31 cellular contexts compared by ENCODE assay signal in the genomic region with DNA sequence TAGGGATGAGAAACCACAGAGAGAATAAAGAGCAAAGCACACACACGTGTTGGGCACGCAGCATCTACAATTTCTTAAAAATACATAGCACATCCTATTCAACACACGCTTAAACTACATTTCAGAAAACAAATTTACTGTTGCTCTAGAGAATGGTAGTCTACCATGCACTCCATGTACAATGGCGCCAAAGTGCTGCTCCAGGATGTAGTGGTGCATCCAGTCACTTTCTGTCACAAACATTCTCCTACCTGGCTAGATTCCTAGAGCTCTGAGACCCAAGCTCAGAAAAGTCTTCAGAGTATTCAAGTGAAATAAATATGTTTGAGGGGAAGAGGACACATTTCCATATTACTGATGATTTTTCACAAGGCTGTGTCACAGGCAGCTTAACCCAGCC.
DNase-seq lines count a peak whose midpoint lies in the region; ATAC-seq and TF ChIP-seq lines count a peak whose summit lies in the region.
"Had no signal": no experiment of that assay in that cellular context is flagged by ENCODE, and none has a peak within 500 bp of the region (broad histone marks: within the 10 kb centered on the region; RNA-seq: fewer than 3 reads in every experiment).

No MANE protein-coding gene starts in this region.

- H3K4me1 Mint-ChIP-seq in CD4-positive, alpha-beta memory T cell: no peaks in the 10 kb centered on the region
- H3K4me1 Mint-ChIP-seq: CD8-positive, alpha-beta memory T cell had no signal

- no peak for TF ChIP-seq CTCF in thyroid gland (IDR thresholded peaks at IDR 0.05)

- intact Hi-C loops in thyroid gland (cut with DNase I): no loop called here
- intact Hi-C loops in CD4-positive, alpha-beta memory T cell (cut with micrococcal nuclease): no loop called here

- peak overlapping the region; percentile 62 for H2AK5ac ChIP-seq in mesenchymal stem cell (ENCODE audit: low read length, severe bottlenecking)

- H3K4me3 ChIP-seq in BLaER1 (no peak overlapping the region), mesenchymal stem cell (ENCODE audit: insufficient read depth in 1 of 2, low read depth in 1 of 2, low read length in 2 of 2) (no peak overlapping the region), thyroid gland (replicated peaks in 1 of 3) (no peak overlapping the region)
- H3K4me3 ChIP-seq in BLaER1 treated with 17β-estradiol and CSF1 and Interleukin-3, amounts not matched to agents 10 nM and 100 nM: no peak overlapping the region
- no peak overlapping the region for H3K4me3 ChIP-seq in CD4-positive, alpha-beta memory T cell (ENCODE audit: low read length in 2 of 2)
- H3K4me3 ChIP-seq: A549 had no signal

- no peak overlapping the region for H3K27ac Mint-ChIP-seq in CD4-positive, alpha-beta memory T cell
- H3K27ac Mint-ChIP-seq: B cell; CD4-positive, alpha-beta T cell; CD4-positive, CD25-positive, alpha-beta regulatory T cell; CD8-positive, alpha-beta memory T cell; CD8-positive, alpha-beta T cell had no signal

- no peak overlapping the region for H2BK12ac ChIP-seq in mesenchymal stem cell (ENCODE audit: low read length in 2 of 2)

- H2BK5ac ChIP-seq in mesenchymal stem cell (ENCODE audit: low read depth, low read length, poor library complexity, severe bottlenecking): no peak overlapping the region

- H3K9me3 Mint-ChIP-seq in CD4-positive, alpha-beta memory T cell: no peaks in the 10 kb centered on the region
- H3K9me3 Mint-ChIP-seq: CD4-positive, alpha-beta T cell; CD4-positive, CD25-positive, alpha-beta regulatory T cell; CD8-positive, alpha-beta memory T cell; CD8-positive, alpha-beta T cell had no signal

- no peak overlapping the region for H2BK15ac ChIP-seq in mesenchymal stem cell (ENCODE audit: low read depth, poor library complexity, severe bottlenecking)

- H2AFZ ChIP-seq in mesenchymal stem cell (ENCODE audit: low read depth, low read length): no peak overlapping the region

- H2BK120ac ChIP-seq in mesenchymal stem cell (ENCODE audit: low read depth, low read length): no peak overlapping the region

- H4K8ac ChIP-seq in mesenchymal stem cell (ENCODE audit: low read length): no peak overlapping the region

- H4K91ac ChIP-seq in mesenchymal stem cell (ENCODE audit: low read length): no peak overlapping the region

- H3K18ac ChIP-seq in mesenchymal stem cell (ENCODE audit: low read depth in 1 of 2, low read length in 2 of 2): no peak overlapping the region

- CTCF ChIA-PET in CD4-positive, alpha-beta memory T cell (lab: Charles Lee; ENCODE audit: partially characterized antibody): no interaction called here

- TF ChIP-seq POLR2A in thyroid gland (IDR thresholded peaks at IDR 0.05): no peak

- POLR2A ChIA-PET in CD4-positive, alpha-beta memory T cell (lab: Charles Lee; ENCODE audit: partially characterized antibody): no interaction called here

- H3K27me3 Mint-ChIP-seq in CD4-positive, alpha-beta memory T cell: no peaks in the 10 kb centered on the region
- H3K27me3 Mint-ChIP-seq: B cell; CD4-positive, alpha-beta T cell; CD4-positive, CD25-positive, alpha-beta regulatory T cell; CD8-positive, alpha-beta memory T cell had no signal

- no peaks in the 10 kb centered on the region for H4K20me1 ChIP-seq in BLaER1
- no peaks in the 10 kb centered on the region for H4K20me1 ChIP-seq in BLaER1 treated with 17β-estradiol and CSF1 and Interleukin-3, amounts not matched to agents 10 nM and 100 nM

- H3K4me1 ChIP-seq in BLaER1 (peaks cover 20% of the 10 kb centered on the region), mesenchymal stem cell (ENCODE audit: control insufficient read depth, insufficient read depth, low read depth, low read length) (no peaks in the 10 kb centered on the region), thyroid gland (peaks cover 21 to 51% of the 10 kb centered on the region in 2 donors)
- peaks cover 18 to 29% (median 22%) of the 10 kb centered on the region in 10 experiments for H3K4me1 ChIP-seq in BLaER1 treated with 17β-estradiol and CSF1 and Interleukin-3, amounts not matched to agents 10 nM and 100 nM
- no peaks in the 10 kb centered on the region for H3K4me1 ChIP-seq in CD4-positive, alpha-beta memory T cell (ENCODE audit: insufficient read depth, low read length)
- H3K4me1 ChIP-seq: A549, BE2C, Caco-2 had no signal

- no peaks in the 10 kb centered on the region for H3K9me3 ChIP-seq in BLaER1
- no peaks in the 10 kb centered on the region; a peak in 1 of 22 replicates for H3K9me3 ChIP-seq in BLaER1 treated with 17β-estradiol and CSF1 and Interleukin-3, amounts not matched to agents 10 nM and 100 nM (replicated peaks in 1 of 11)
- H3K9me3 ChIP-seq in mesenchymal stem cell (ENCODE audit: control insufficient read depth, low read length): no peaks in the 10 kb centered on the region
- H3K9me3 ChIP-seq in thyroid gland: no peaks in the 10 kb centered on the region
- no peaks in the 10 kb centered on the region for H3K9me3 ChIP-seq in CD4-positive, alpha-beta memory T cell (ENCODE audit: control insufficient read depth in 1 of 2, low read length in 2 of 2)
- H3K9me3 ChIP-seq: A549, BE2C, Caco-2 had no signal

- WGBS in mesenchymal stem cell: 97% methylated on average over 4 of the region's 4 CpGs
- 45 to 48% methylated on average over 4 of the region's 4 CpGs for WGBS in thyroid gland, 2 donors

- no peak overlapping the region for H3K14ac ChIP-seq in mesenchymal stem cell (ENCODE audit: low read length in 2 of 2)

- no peak overlapping the region for H3K23ac ChIP-seq in mesenchymal stem cell (ENCODE audit: low read length in 2 of 2)

- H3K36me3 Mint-ChIP-seq in CD4-positive, alpha-beta memory T cell: peaks cover 5 to 14% of the 10 kb centered on the region in 2 donors
- H3K36me3 Mint-ChIP-seq: CD14-positive monocyte; CD8-positive, alpha-beta T cell had no signal

- H3K9ac ChIP-seq in BLaER1 (no peak overlapping the region), mesenchymal stem cell (ENCODE audit: low read length) (no peak overlapping the region)
- peak overlapping the region in 3 of 11 experiments; percentile 3 to 23 (median 14); a peak in 5 of 22 replicates for H3K9ac ChIP-seq in BLaER1 treated with 17β-estradiol and CSF1 and Interleukin-3, amounts not matched to agents 10 nM and 100 nM

- H3K79me1 ChIP-seq in mesenchymal stem cell (replicated peaks; ENCODE audit: low read length, poor library complexity, severe bottlenecking): no peaks in the 10 kb centered on the region

- peak overlapping the region; percentile 61 for H3K4me2 ChIP-seq in BLaER1
- peak overlapping the region in 10 of 11 experiments; percentile 30 to 62 (median 51); a peak in 18 of 22 replicates for H3K4me2 ChIP-seq in BLaER1 treated with 17β-estradiol and CSF1 and Interleukin-3, amounts not matched to agents 10 nM and 100 nM
- no peak overlapping the region for H3K4me2 ChIP-seq in mesenchymal stem cell (ENCODE audit: low read length, poor library complexity, severe bottlenecking)
- H3K4me2 ChIP-seq: A549 had no signal

- no peaks in the 10 kb centered on the region for H3K27me3 ChIP-seq in BLaER1
- no peaks in the 10 kb centered on the region for H3K27me3 ChIP-seq in BLaER1 treated with 17β-estradiol and CSF1 and Interleukin-3, amounts not matched to agents 10 nM and 100 nM
- H3K27me3 ChIP-seq in mesenchymal stem cell (ENCODE audit: control insufficient read depth in 1 of 2, insufficient read depth in 1 of 2, low read length in 2 of 2): no peaks in the 10 kb centered on the region
- no peaks in the 10 kb centered on the region for H3K27me3 ChIP-seq in thyroid gland
- no peaks in the 10 kb centered on the region for H3K27me3 ChIP-seq in CD4-positive, alpha-beta memory T cell (ENCODE audit: insufficient read depth, low read length)
- H3K27me3 ChIP-seq: BE2C had no signal

- H3K4me3 Mint-ChIP-seq in CD4-positive, alpha-beta memory T cell: no peak overlapping the region
- H3K4me3 Mint-ChIP-seq: CD14-positive monocyte; CD4-positive, alpha-beta T cell; CD4-positive, CD25-positive, alpha-beta regulatory T cell; CD8-positive, alpha-beta memory T cell; CD8-positive, alpha-beta T cell had no signal

- no peak overlapping the region for H3K4ac ChIP-seq in mesenchymal stem cell (ENCODE audit: low read depth in 1 of 2, low read length in 2 of 2)

- DNase-seq in mesenchymal stem cell: no peak
- peak; percentile 61 to 62 for DNase-seq in thyroid gland
- DNase-seq in stimulated activated naive CD8-positive, alpha-beta T cell treated with anti-CD3 and anti-CD28 coated beads, Interleukin-15, Interleukin-2, amounts not matched to agents 100 U/mL and 50 U/mL, for 24 hours: no peak
- DNase-seq in D341Med (ENCODE audit: low spot score): no peak
- DNase-seq in CD4-positive, alpha-beta memory T cell: no peak
- DNase-seq: 8988T; ACHN; AML-193; BE2C; C1 segment of cervical spinal cord; Caco-2; Calu3; CD4-positive, alpha-beta T cell; CD4-positive, CD25-positive, alpha-beta regulatory T cell; CD8-positive, alpha-beta memory T cell; CD8-positive, alpha-beta T cell; COR-L47; DMS 273 treated with DMSO at 0.1 percent for 48 hours; DMS153; DMS53; DND-41; EL; GDM1 had no signal

- H3K36me3 ChIP-seq in BLaER1 (no peaks in the 10 kb centered on the region), mesenchymal stem cell (ENCODE audit: control insufficient read depth in 1 of 2, insufficient read depth in 2 of 2, low read depth in 1 of 2, low read length in 2 of 2) (no peaks in the 10 kb centered on the region), thyroid gland (no peaks in the 10 kb centered on the region)
- no peaks in the 10 kb centered on the region for H3K36me3 ChIP-seq in BLaER1 treated with 17β-estradiol and CSF1 and Interleukin-3, amounts not matched to agents 10 nM and 100 nM
- no peaks in the 10 kb centered on the region for H3K36me3 ChIP-seq in CD4-positive, alpha-beta memory T cell (ENCODE audit: insufficient read depth, low read length)
- H3K36me3 ChIP-seq: BE2C had no signal

- ATAC-seq in stimulated activated naive CD8-positive, alpha-beta T cell treated with anti-CD3 and anti-CD28 coated beads, Interleukin-15, Interleukin-2, amounts not matched to agents 100 U/mL and 50 U/mL, for 24 hours: no peak
- no peak for ATAC-seq in GM21576 (IDR thresholded peaks at IDR 0.05; ENCODE audit: unreplicated experiment)
- ATAC-seq: A549; CD8-positive, alpha-beta T cell had no signal

- H3K27ac ChIP-seq in BLaER1: no peak overlapping the region
- H3K27ac ChIP-seq in BLaER1 treated with 17β-estradiol and CSF1 and Interleukin-3, amounts not matched to agents 10 nM and 100 nM: peak overlapping the region in 10 of 11 experiments; percentile 37 to 73 (median 64); a peak in 17 of 22 replicates
- H3K27ac ChIP-seq in mesenchymal stem cell (ENCODE audit: low read length, poor library complexity, severe bottlenecking): no peak overlapping the region
- peak overlapping the region; percentile 81 to 88 (median 86) for H3K27ac ChIP-seq in thyroid gland
- H3K27ac ChIP-seq in CD4-positive, alpha-beta memory T cell (ENCODE audit: low read depth, low read length): no peak overlapping the region
- H3K27ac ChIP-seq: 22Rv1, A549, C4-2B had no signal

Comparison
In these comparisons a context has a peak if more than half of its experiments do, and no peak if none do; other contexts are left out.
1. H3K27ac ChIP-seq: peak in BLaER1 treated with 17β-estradiol and CSF1 and Interleukin-3, amounts not matched to agents 10 nM and 100 nM (10 of 11) and thyroid gland (3 of 3); none in BLaER1 (single experiment), mesenchymal stem cell (single experiment) and CD4-positive, alpha-beta memory T cell (single experiment).
2. DNase-seq: peak in thyroid gland (2 of 2); none in mesenchymal stem cell (single experiment), stimulated activated naive CD8-positive, alpha-beta T cell treated with anti-CD3 and anti-CD28 coated beads, Interleukin-15, Interleukin-2, amounts not matched to agents 100 U/mL and 50 U/mL, for 24 hours (single experiment), D341Med (single experiment) and CD4-positive, alpha-beta memory T cell (0 of 5).